In genomic region chr20:4601630-4602296, GRCh38 we compare ENCODE assay signal across 10 cellular contexts.
DNase-seq lines count a peak whose midpoint lies in the region; ATAC-seq, FAIRE-seq and TF ChIP-seq lines count a peak whose summit lies in the region.
"Had no signal": no experiment of that assay in that cellular context is flagged by ENCODE, and none has a peak within 500 bp of the region (broad histone marks: within the 10 kb centered on the region; RNA-seq: fewer than 3 reads in every experiment).

No MANE protein-coding gene starts in this region.

- peaks cover 6% of the 10 kb centered on the region for H3K36me3 Mint-ChIP-seq in T-helper 17 cell (ENCODE audit: low read depth)
- H3K36me3 Mint-ChIP-seq: natural killer cell treated with Interleukin-12 subunit alpha and Interleukin-12 subunit beta and Interleukin-15 and Interleukin-18, amount 100 ng/mL, for 72 hours had no signal

- H3K79me2 ChIP-seq in endothelial cell of umbilical vein (ENCODE audit: control insufficient read depth, insufficient read depth, low read length), result no peaks in the 10 kb centered on the region

- no peak overlapping the region for H3K4me3 Mint-ChIP-seq in T-helper 17 cell
- H3K4me3 Mint-ChIP-seq: activated T-cell treated with anti-CD3 and anti-CD28 coated beads, Interleukin-2, amount 50 U/mL, for 24 hours; natural killer cell treated with Interleukin-12 subunit alpha and Interleukin-12 subunit beta and Interleukin-15 and Interleukin-18, amount 100 ng/mL, for 72 hours had no signal

- H3K36me3 ChIP-seq in endothelial cell of umbilical vein (ENCODE audit: control insufficient read depth in 2 of 2, extremely low read depth in 1 of 2, insufficient read depth in 2 of 2, low read length in 2 of 2) (no peaks in the 10 kb centered on the region), gastroesophageal sphincter (no peaks in the 10 kb centered on the region)

- no peak overlapping the region for H3K4me2 ChIP-seq in endothelial cell of umbilical vein (ENCODE audit: insufficient read depth, low read length)

- no peaks in the 10 kb centered on the region for H3K9me1 ChIP-seq in endothelial cell of umbilical vein (replicated peaks; ENCODE audit: control insufficient read depth, extremely low read depth, insufficient read depth, low read length)

- peak; percentile 63 for DNase-seq in DMS 273 (lab: John Stamatoyannopoulos, UW; ENCODE audit: unreplicated experiment)
- peak; percentile 18 for DNase-seq in NCI-H345 treated with DMSO at 0.1 percent for 48 hours (lab: John Stamatoyannopoulos, UW; ENCODE audit: unreplicated experiment)
- peak; percentile 26 for DNase-seq in endothelial cell of umbilical vein (ENCODE audit: low read depth, low spot score)
- no peak for DNase-seq in omental fat pad (ENCODE audit: low spot score)
- DNase-seq in stimulated activated CD4-positive, alpha-beta T cell treated with anti-CD3 and anti-CD28 coated beads, Interleukin-1b, Interleukin-23, amount 100 ng/mL, for 48 hours, result no peak
- no peak for DNase-seq in T-helper 17 cell
- DNase-seq: activated T-cell treated with anti-CD3 and anti-CD28 coated beads, Interleukin-2, amount 50 U/mL, for 24 hours had no signal

- no peak for TF ChIP-seq POLR2A in endothelial cell of umbilical vein (IDR thresholded peaks at IDR 0.05; ENCODE audit: low read depth, low read length)
- no peak for TF ChIP-seq POLR2A in gastroesophageal sphincter (IDR thresholded peaks at IDR 0.05)

- dilution Hi-C loops in endothelial cell of umbilical vein (cut with MboI; ENCODE audit: extremely low pct_ligation_motif_present, low sequenced_read_pairs), result no loop called here

- H4K20me1 ChIP-seq in endothelial cell of umbilical vein (replicated peaks; ENCODE audit: control insufficient read depth, extremely low read depth, insufficient read depth, low read length), result no peaks in the 10 kb centered on the region

- peaks cover 72% of the 10 kb centered on the region for H3K27me3 Mint-ChIP-seq in T-helper 17 cell

- H3K27ac Mint-ChIP-seq in T-helper 17 cell, result no peak overlapping the region
- H3K27ac Mint-ChIP-seq: activated T-cell treated with anti-CD3 and anti-CD28 coated beads, Interleukin-2, amount 50 U/mL, for 24 hours; natural killer cell treated with Interleukin-12 subunit alpha and Interleukin-12 subunit beta and Interleukin-15 and Interleukin-18, amount 100 ng/mL, for 72 hours had no signal

- BruUV-seq in endothelial cell of umbilical vein (replicated peaks; lab: Mats Ljungman, UMichigan), result no TSS peak

- POLR2A ChIA-PET in endothelial cell of umbilical vein (lab: Charles Lee), result no interaction called here

- no peaks in the 10 kb centered on the region for H3K9me3 ChIP-seq in endothelial cell of umbilical vein (replicated peaks; ENCODE audit: control insufficient read depth, insufficient read depth, low read length)
- H3K9me3 ChIP-seq in gastroesophageal sphincter, result no peaks in the 10 kb centered on the region
- no peaks in the 10 kb centered on the region for H3K9me3 ChIP-seq in T-helper 17 cell (ENCODE audit: control insufficient read depth, low read length, poor library complexity, severe bottlenecking)

- TF ChIP-seq CTCF in endothelial cell of umbilical vein (IDR thresholded peaks at IDR 0.05; ENCODE audit: extremely low read depth in 1 of 2, insufficient read depth in 1 of 2, low read depth in 1 of 2, low read length in 2 of 2), result no peak
- TF ChIP-seq CTCF in omental fat pad (IDR thresholded peaks at IDR 0.05), result no peak
- TF ChIP-seq CTCF in gastroesophageal sphincter (IDR thresholded peaks at IDR 0.05), result no peak

- intact Hi-C loops in endothelial cell of umbilical vein (cut with micrococcal nuclease), result no loop called here

- peaks cover 3% of the 10 kb centered on the region for H3K4me1 Mint-ChIP-seq in T-helper 17 cell

- H3K27ac ChIP-seq in endothelial cell of umbilical vein (ENCODE audit: insufficient read depth, low read depth, low read length) (no peak overlapping the region), gastroesophageal sphincter (no peak overlapping the region)

- H3K4me3 ChIP-seq in endothelial cell of umbilical vein (replicated peaks in 1 of 3; ENCODE audit: insufficient read depth in 1 of 3, low read depth in 1 of 3, low read length in 3 of 3), result no peak overlapping the region
- no peak overlapping the region for H3K4me3 ChIP-seq in gastroesophageal sphincter

- FAIRE-seq in endothelial cell of umbilical vein (lab: Jason Lieb, UNC), result no peak

- H3K4me1 ChIP-seq in endothelial cell of umbilical vein (ENCODE audit: control insufficient read depth, extremely low read depth, insufficient read depth, low read length) (no peaks in the 10 kb centered on the region), gastroesophageal sphincter (peaks cover 0 to 11% (median 0%) of the 10 kb centered on the region in 3 donors)

- H3K27me3 ChIP-seq in endothelial cell of umbilical vein (ENCODE audit: control insufficient read depth in 2 of 2, insufficient read depth in 2 of 2, low read length in 2 of 2) (peaks cover 25 to 48% of the 10 kb centered on the region in 2 experiments), gastroesophageal sphincter (peaks cover 5% of the 10 kb centered on the region)

- TF ChIP-seq EP300 in gastroesophageal sphincter (IDR thresholded peaks at IDR 0.05), result no peak

- no peak overlapping the region for H2AFZ ChIP-seq in endothelial cell of umbilical vein (ENCODE audit: low read depth, low read length)

- 31 to 40% methylated on average over 1 to 4 of the region's 8 CpGs for WGBS in gastroesophageal sphincter (ENCODE audit: low coverage in 1 of 2), 2 donors

- ATAC-seq in omental fat pad (ENCODE audit: low FRiP score) (peak; percentile 48), GM19023 (IDR thresholded peaks at IDR 0.05; ENCODE audit: unreplicated experiment) (no peak), gastroesophageal sphincter (no peak), T-helper 17 cell (no peak)
- ATAC-seq: natural killer cell treated with Interleukin-12 subunit alpha and Interleukin-12 subunit beta and Interleukin-15 and Interleukin-18, amount 100 ng/mL, for 72 hours had no signal

- CTCF ChIA-PET in endothelial cell of umbilical vein (lab: Charles Lee), result interaction anchor here (1.0 to 2.8 kb wide), 3 partner anchors 9 to 525 kb away, joined by 3 to 19 read pairs (median 5); partner anchors contain the start of gene CDS2

- no peak overlapping the region for H3K9ac ChIP-seq in endothelial cell of umbilical vein (replicated peaks; ENCODE audit: extremely low read depth, insufficient read depth, low read length)

TF ChIP-seq in endothelial cell of umbilical vein, 7 proteins besides CTCF, POLR2A, EP300 and RAD21:
- no peak for TF ChIP-seq GATA2 (IDR thresholded peaks at IDR 0.05; ENCODE audit: insufficient read depth, insufficient read length, low read depth, low read length)
- no peak for TF ChIP-seq MYC (IDR thresholded peaks at IDR 0.05; ENCODE audit: low read depth, low read length)
- no peak for TF ChIP-seq POLR2AphosphoS5 (IDR thresholded peaks at IDR 0.05; ENCODE audit: insufficient read depth, low read depth, low read length)
- no peak for TF ChIP-seq JUN (IDR thresholded peaks at IDR 0.05; ENCODE audit: borderline replicate concordance, insufficient read depth, insufficient read length, low read depth)
- no peak for TF ChIP-seq FOS (IDR thresholded peaks at IDR 0.05; ENCODE audit: borderline replicate concordance, insufficient read depth, low read length)
- no peak for TF ChIP-seq EZH2 (IDR thresholded peaks at IDR 0.05; ENCODE audit: borderline replicate concordance, low read depth, low read length, severe bottlenecking)
- TF ChIP-seq, protein P1, sequence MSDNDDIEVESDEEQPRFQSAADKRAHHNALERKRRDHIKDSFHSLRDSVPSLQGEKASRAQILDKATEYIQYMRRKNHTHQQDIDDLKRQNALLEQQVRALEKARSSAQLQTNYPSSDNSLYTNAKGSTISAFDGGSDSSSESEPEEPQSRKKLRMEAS (IDR thresholded peaks at IDR 0.05; ENCODE audit: insufficient read depth, insufficient read length), result no peak

Comparison
In these comparisons a context has a peak if more than half of its experiments do, and no peak if none do; other contexts are left out.
1. DNase-seq: peak in DMS 273 (single experiment), NCI-H345 treated with DMSO at 0.1 percent for 48 hours (single experiment) and endothelial cell of umbilical vein (single experiment); none in omental fat pad (single experiment), stimulated activated CD4-positive, alpha-beta T cell treated with anti-CD3 and anti-CD28 coated beads, Interleukin-1b, Interleukin-23, amount 100 ng/mL, for 48 hours (single experiment) and T-helper 17 cell (0 of 3).